Comparison of ENCODE assay signal across 8 cellular contexts in genomic region chr13:51729853-51730553, GRCh38.
DNase-seq lines count a peak whose midpoint lies in the region; ATAC-seq, FAIRE-seq and TF ChIP-seq lines count a peak whose summit lies in the region.

No MANE protein-coding gene starts in this region.

- H3K4me1 ChIP-seq in GM12878 (ENCODE audit: control insufficient read depth, insufficient read depth, low read length) (no peaks in the 10 kb centered on the region), right lobe of liver (peaks cover 0 to 53% (median 17%) of the 10 kb centered on the region in 4 donors)

- BruUV-seq in GM12878 (replicated peaks; lab: Mats Ljungman, UMichigan) = no TSS peak

- H3K4me1 Mint-ChIP-seq in stimulated activated naive CD8-positive, alpha-beta T cell treated with anti-CD3 and anti-CD28 coated beads, Interleukin-15, amount 100 ng/mL, for 72 hours = peaks cover 12% of the 10 kb centered on the region

- in situ Hi-C loops in GM12878 (cut with MboI) = no loop called here

- no peaks in the 10 kb centered on the region for H4K20me1 ChIP-seq in GM12878 (ENCODE audit: control insufficient read depth, insufficient read depth)

- no peaks in the 10 kb centered on the region for H3K79me2 ChIP-seq in GM12878 (ENCODE audit: control insufficient read depth, insufficient read depth, low read length)

- 83% methylated on average over 10 of the region's 11 CpGs for whole genome bisulfite sequencing in GM12878 (ENCODE audit: insufficient coverage, insufficient replicate concordance, low lambda C conversion rate, missing lambda C conversion rate)
- 71% methylated on average over 9 of the region's 11 CpGs for WGBS in right lobe of liver (ENCODE audit: insufficient coverage, low coverage, low lambda C conversion rate, missing lambda C conversion rate)

- H3K4me2 ChIP-seq in GM12878 (ENCODE audit: control insufficient read depth, insufficient read depth) = no peak overlapping the region

- TF ChIP-seq EP300 in GM12878 (IDR thresholded peaks at IDR 0.05; ENCODE audit: borderline replicate concordance in 1 of 2, control insufficient read depth in 1 of 2, low read depth in 2 of 2, low read length in 2 of 2) = no peak

- H3K4me3 Mint-ChIP-seq in stimulated activated naive CD8-positive, alpha-beta T cell treated with anti-CD3 and anti-CD28 coated beads, Interleukin-15, amount 100 ng/mL, for 72 hours = no peak overlapping the region

- no peak overlapping the region for H3K27ac Mint-ChIP-seq in stimulated activated naive CD8-positive, alpha-beta T cell treated with anti-CD3 and anti-CD28 coated beads, Interleukin-15, amount 100 ng/mL, for 72 hours

- H3K4me3 ChIP-seq in NB4 (ENCODE audit: low read depth, low read length) (peak overlapping the region; percentile 13), GM12878 (no peak overlapping the region), right lobe of liver (no peak overlapping the region)

- TF ChIP-seq CTCF in NB4 (IDR thresholded peaks at IDR 0.05; ENCODE audit: low read depth, low read length) (no peak), GM12878 (IDR thresholded peaks at IDR 0.05 in 2 of 3, conservative IDR thresholded peaks at IDR 0.05 in 1 of 3; ENCODE audit: control insufficient read depth in 2 of 3, extremely low read depth in 1 of 3, insufficient read depth in 1 of 3, low read depth in 3 of 3, low read length in 3 of 3) (no peak), right lobe of liver (IDR thresholded peaks at IDR 0.05) (no peak)

- DNase-seq in NB4 (ENCODE audit: low read depth) (peak; percentile 81), GM12878 (ENCODE audit: low read depth, low spot score) (no peak), right lobe of liver (peak in 1 of 3 donors; percentile 55), posterior cingulate gyrus (no peak), NCI-H2196 (lab: John Stamatoyannopoulos, UW; ENCODE audit: unreplicated experiment) (no peak)
- DNase-seq in stimulated activated naive CD8-positive, alpha-beta T cell treated with anti-CD3 and anti-CD28 coated beads, Interleukin-15, amount 100 ng/mL, for 72 hours = peak; percentile 26 to 52

- CTCF ChIA-PET in GM12878 (lab: Yijun Ruan, JAX) = interaction anchor here (1.6 kb wide), 1 partner anchor 11 kb away, joined by 5 read pairs; no protein-coding TSS in a partner anchor

- TF ChIP-seq POLR2A in NB4 (IDR thresholded peaks at IDR 0.05; ENCODE audit: extremely low read depth, insufficient read length) (no peak), GM12878 (IDR thresholded peaks at IDR 0.05; ENCODE audit: low read depth, low read length) (no peak), right lobe of liver (IDR thresholded peaks at IDR 0.05) (no peak)

- intact Hi-C loops in GM12878 (cut with micrococcal nuclease; ENCODE audit: unreplicated experiment) (no loop called here), right lobe of liver (cut with DNase I) (no loop called here), posterior cingulate gyrus (cut with DNase I) (loop anchor here (5.0 kb wide), 2 partner anchors 108 to 278 kb away; partner anchors contain the start of gene INTS6)

- no peak for TF ChIP-seq RAD21 in GM12878 (IDR thresholded peaks at IDR 0.05; ENCODE audit: insufficient read depth, low read depth, low read length)

- ATAC-seq in GM12878 = peak; percentile 44; the same call in 2 of the 3 replicates
- ATAC-seq in right lobe of liver = peak; percentile 5 to 63 (median 36)
- ATAC-seq in stimulated activated naive CD8-positive, alpha-beta T cell treated with anti-CD3 and anti-CD28 coated beads, Interleukin-15, amount 100 ng/mL, for 72 hours = peak; percentile 93
- ATAC-seq in HG02885 (IDR thresholded peaks at IDR 0.05; ENCODE audit: poor library complexity, unreplicated experiment) = no peak
- ATAC-seq in HG03378 (IDR thresholded peaks at IDR 0.05; ENCODE audit: unreplicated experiment) = no peak

- H3K36me3 ChIP-seq in GM12878 (ENCODE audit: control insufficient read depth in 2 of 2, insufficient read depth in 2 of 2, low read length in 1 of 2) (peaks cover 0 to 2% of the 10 kb centered on the region in 2 experiments; a peak in 1 of 4 replicates), right lobe of liver (no peaks in the 10 kb centered on the region)

- H3K9me3 Mint-ChIP-seq in stimulated activated naive CD8-positive, alpha-beta T cell treated with anti-CD3 and anti-CD28 coated beads, Interleukin-15, amount 100 ng/mL, for 72 hours = no peaks in the 10 kb centered on the region

- POLR2A ChIA-PET in GM12878 (lab: Charles Lee) = no interaction called here

- RAD21 ChIA-PET in GM12878 (lab: Charles Lee; ENCODE audit: unreplicated experiment) = no interaction called here

- FAIRE-seq in GM12878 (lab: Jason Lieb, UNC) = no peak

- H2AFZ ChIP-seq in GM12878 (ENCODE audit: control insufficient read depth, low read depth, low read length) = no peak overlapping the region

- H3K27me3 ChIP-seq in GM12878 (replicated peaks in 1 of 2; ENCODE audit: control insufficient read depth in 2 of 2, insufficient read depth in 2 of 2, low read length in 1 of 2) (no peaks in the 10 kb centered on the region), right lobe of liver (no peaks in the 10 kb centered on the region)

- no peaks in the 10 kb centered on the region for H3K27me3 Mint-ChIP-seq in stimulated activated naive CD8-positive, alpha-beta T cell treated with anti-CD3 and anti-CD28 coated beads, Interleukin-15, amount 100 ng/mL, for 72 hours

- no peaks in the 10 kb centered on the region for H3K9me3 ChIP-seq in GM12878 (replicated peaks; ENCODE audit: control insufficient read depth, insufficient read depth, low read length)
- no peaks in the 10 kb centered on the region for H3K9me3 ChIP-seq in right lobe of liver

- SMC1A ChIA-PET in GM12878 (lab: Charles Lee; ENCODE audit: uncharacterized antibody, unreplicated experiment) = interaction anchor here (0.6 to 1.4 kb wide), 3 partner anchors 9 to 312 kb away, joined by 3 read pairs; no protein-coding TSS in a partner anchor

- H3K27ac ChIP-seq in GM12878 (ENCODE audit: control insufficient read depth, insufficient read depth) (no peak overlapping the region), right lobe of liver (peak overlapping the region; percentile 27 to 58 (median 41))

- no peak overlapping the region for H3K9ac ChIP-seq in GM12878 (ENCODE audit: control insufficient read depth, insufficient read depth, low read length)

TF ChIP-seq in GM12878, 131 proteins besides CTCF, POLR2A, EP300 and RAD21:
- peak; percentile 55; the same call in 1 of the 2 replicates for TF ChIP-seq EED (IDR thresholded peaks at IDR 0.05; ENCODE audit: low read depth)
- peak; percentile 26 to 32; a peak in 2 of 4 replicates for TF ChIP-seq IKZF2 (IDR thresholded peaks at IDR 0.05)
- TF ChIP-seq BMI1 (IDR thresholded peaks at IDR 0.05; ENCODE audit: borderline replicate concordance) = no peak

Comparison
In these comparisons a context has a peak if more than half of its experiments do, and no peak if none do; other contexts are left out.
1. DNase-seq: peak in NB4 (single experiment) and stimulated activated naive CD8-positive, alpha-beta T cell treated with anti-CD3 and anti-CD28 coated beads, Interleukin-15, amount 100 ng/mL, for 72 hours (2 of 2); none in GM12878 (single experiment), posterior cingulate gyrus (0 of 10) and NCI-H2196 (single experiment).
2. ATAC-seq: peak in GM12878 (single experiment), right lobe of liver (4 of 4) and stimulated activated naive CD8-positive, alpha-beta T cell treated with anti-CD3 and anti-CD28 coated beads, Interleukin-15, amount 100 ng/mL, for 72 hours (single experiment); none in HG02885 (single experiment) and HG03378 (single experiment).